Comparison of ENCODE assay signal across 16 cellular contexts in the genomic region with DNA sequence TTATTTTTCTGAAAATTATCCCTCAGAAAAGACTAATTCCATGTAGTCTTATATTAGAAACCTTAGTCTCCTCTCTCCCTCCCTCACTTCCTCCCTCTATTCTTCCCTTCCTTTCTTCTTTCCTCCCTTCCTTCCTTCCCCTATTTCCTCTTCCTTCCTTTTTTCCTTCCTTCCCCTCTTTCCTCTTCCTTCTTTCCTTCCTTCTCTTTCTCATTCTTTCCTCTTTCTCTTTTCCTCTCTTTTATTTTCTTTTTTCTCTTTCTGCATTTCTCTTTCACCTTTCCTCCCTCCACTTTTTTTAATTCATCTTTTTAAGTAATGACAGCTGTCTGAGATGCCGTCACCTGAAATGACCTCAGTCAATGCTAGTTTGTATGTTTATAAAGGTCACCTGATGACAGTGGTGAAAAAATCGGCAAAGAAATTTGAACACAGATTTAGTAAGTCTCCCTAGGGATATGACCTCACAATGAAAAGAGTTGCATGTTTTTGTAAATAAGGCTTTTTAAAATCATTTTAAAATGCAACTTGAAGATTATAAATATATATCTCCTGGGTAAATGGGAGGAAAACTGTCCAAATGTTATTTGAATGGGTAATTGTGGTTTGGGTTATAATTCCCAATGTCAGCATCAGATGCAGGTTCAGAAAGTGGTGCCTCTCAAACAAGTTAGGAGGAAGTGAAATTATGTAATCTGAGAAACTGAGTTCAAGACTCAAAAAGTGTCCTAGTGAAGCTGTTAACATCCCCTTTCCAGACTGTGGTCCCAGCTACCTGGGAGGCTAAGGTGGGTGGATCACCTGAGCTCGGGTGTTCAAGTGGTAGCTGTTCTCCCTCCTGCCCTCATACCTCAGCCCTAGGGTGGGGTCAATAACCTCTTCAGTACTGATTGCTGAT.
DNase-seq lines count a peak whose midpoint lies in the region; ATAC-seq and TF ChIP-seq lines count a peak whose summit lies in the region.
"Had no signal": no experiment of that assay in that cellular context is flagged by ENCODE, and none has a peak within 500 bp of the region (broad histone marks: within the 10 kb centered on the region; RNA-seq: fewer than 3 reads in every experiment).

No MANE protein-coding gene starts in this region.

- H3K27ac ChIP-seq in breast epithelium (peak overlapping the region; percentile 25 to 39), VCaP (peak overlapping the region; percentile 49)
- H3K27ac ChIP-seq: epithelial cell of prostate, heart left ventricle, right lobe of liver, upper lobe of right lung had no signal

- H3K4me1 Mint-ChIP-seq in MCF 10A (ENCODE audit: insufficient read depth, unreplicated experiment) = peaks cover 22% of the 10 kb centered on the region
- peaks cover 19% of the 10 kb centered on the region for H3K4me1 Mint-ChIP-seq in memory B cell

- intact Hi-C loops in breast epithelium (cut with DNase I; ENCODE audit: low total_unique reads) (no loop called here), MCF 10A (cut with micrococcal nuclease) (no loop called here)

- ATAC-seq in memory B cell (ENCODE audit: low read depth) = peak; percentile 83
- no peak for ATAC-seq in HG03469 (IDR thresholded peaks at IDR 0.05; ENCODE audit: unreplicated experiment)
- no peak for ATAC-seq in HG03378 (IDR thresholded peaks at IDR 0.05; ENCODE audit: unreplicated experiment)
- ATAC-seq: activated CD8-positive, alpha-beta T cell treated with anti-CD3 and anti-CD28 coated beads, Interleukin-2, amount 10 ng/mL, durations not matched to agents 7 days and 5 days had no signal

- H3K4me1 ChIP-seq in breast epithelium = peaks cover 0 to 7% of the 10 kb centered on the region in 2 donors

- H3K27me3 Mint-ChIP-seq in MCF 10A (ENCODE audit: insufficient read depth, unreplicated experiment) (no peaks in the 10 kb centered on the region), memory B cell (no peaks in the 10 kb centered on the region)

- H3K4me3 Mint-ChIP-seq in MCF 10A (ENCODE audit: unreplicated experiment) = no peak overlapping the region
- H3K4me3 Mint-ChIP-seq in memory B cell = no peak overlapping the region
- H3K4me3 Mint-ChIP-seq: activated CD8-positive, alpha-beta T cell treated with anti-CD3 and anti-CD28 coated beads, Interleukin-2, amount 10 ng/mL, durations not matched to agents 7 days and 5 days; activated T-helper 1 cell treated with anti-CD3 and anti-CD28 coated beads, Interleukin-12 subunit alpha, Interleukin-12 subunit beta, Interleukin-2, Interleukin-4 antibody, amounts not matched to agents 30 ng/mL and 10 ng/mL and 1 ng/mL, durations not matched to agents 14 hours and 24 hours and 36 hours had no signal

- H3K36me3 ChIP-seq in breast epithelium = no peaks in the 10 kb centered on the region
- H3K36me3 ChIP-seq: heart left ventricle, right lobe of liver, upper lobe of right lung had no signal

- H3K27me3 ChIP-seq in breast epithelium = no peaks in the 10 kb centered on the region
- H3K27me3 ChIP-seq: right lobe of liver, upper lobe of right lung had no signal

- TF ChIP-seq CTCF in breast epithelium (IDR thresholded peaks at IDR 0.05) = no peak
- TF ChIP-seq CTCF in MCF 10A (IDR thresholded peaks at IDR 0.05; ENCODE audit: unreplicated experiment) = no peak
- TF ChIP-seq CTCF in VCaP (conservative IDR thresholded peaks at IDR 0.05) = no peak

- no peaks in the 10 kb centered on the region for H3K9me3 Mint-ChIP-seq in MCF 10A (ENCODE audit: unreplicated experiment)
- H3K9me3 Mint-ChIP-seq in memory B cell = no peaks in the 10 kb centered on the region
- H3K9me3 Mint-ChIP-seq: activated T-helper 1 cell treated with anti-CD3 and anti-CD28 coated beads, Interleukin-12 subunit alpha, Interleukin-12 subunit beta, Interleukin-2, Interleukin-4 antibody, amounts not matched to agents 30 ng/mL and 10 ng/mL and 1 ng/mL, durations not matched to agents 14 hours and 24 hours and 36 hours had no signal

- DNase-seq in breast epithelium (ENCODE audit: low spot score in 2 of 2) (no peak), MCF 10A (ENCODE audit: unreplicated experiment) (no peak), memory B cell (ENCODE audit: low spot score in 2 of 2) (no peak), T-helper 1 cell (no peak), DMS53 treated with DMSO at 0.1 percent for 48 hours (lab: John Stamatoyannopoulos, UW; ENCODE audit: unreplicated experiment) (no peak)
- DNase-seq: activated CD8-positive, alpha-beta T cell treated with anti-CD3 and anti-CD28 coated beads, Interleukin-2, amount 10 ng/mL, durations not matched to agents 7 days and 5 days; amniotic stem cell; NCI-H1417 treated with DMSO at 0.1 percent for 48 hours had no signal

- POLR2A ChIA-PET in MCF 10A (lab: Yijun Ruan, JAX) = interaction anchor here (0.6 to 1.2 kb wide), 4 partner anchors 32 to 90 kb away, joined by 3 to 5 read pairs (median 4); partner anchors contain the start of gene ST3GAL5

- no TSS peak for BruUV-seq in MCF 10A (replicated peaks; lab: Mats Ljungman, UMichigan)

- TF ChIP-seq POLR2A in breast epithelium (IDR thresholded peaks at IDR 0.05) = no peak

- H3K27ac Mint-ChIP-seq in MCF 10A (ENCODE audit: low read depth, unreplicated experiment) (no peak overlapping the region), memory B cell (peak overlapping the region; percentile 91)
- H3K27ac Mint-ChIP-seq: activated CD8-positive, alpha-beta T cell treated with anti-CD3 and anti-CD28 coated beads, Interleukin-2, amount 10 ng/mL, durations not matched to agents 7 days and 5 days; activated T-helper 1 cell treated with anti-CD3 and anti-CD28 coated beads, Interleukin-12 subunit alpha, Interleukin-12 subunit beta, Interleukin-2, Interleukin-4 antibody, amounts not matched to agents 30 ng/mL and 10 ng/mL and 1 ng/mL, durations not matched to agents 14 hours and 24 hours and 36 hours had no signal

- CTCF ChIA-PET in MCF 10A (lab: Yijun Ruan, JAX) = interaction anchor here (0.5 kb wide), 1 partner anchor 90 kb away, joined by 3 read pairs; no protein-coding TSS in a partner anchor

- H3K36me3 Mint-ChIP-seq in MCF 10A (ENCODE audit: insufficient read depth, unreplicated experiment) = peaks cover 5% of the 10 kb centered on the region
- peaks cover 1% of the 10 kb centered on the region for H3K36me3 Mint-ChIP-seq in memory B cell

- no peak overlapping the region for H3K4me3 ChIP-seq in breast epithelium
- H3K4me3 ChIP-seq: heart left ventricle, right lobe of liver, upper lobe of right lung had no signal

- no peaks in the 10 kb centered on the region for H3K9me3 ChIP-seq in breast epithelium
- H3K9me3 ChIP-seq: heart left ventricle, right lobe of liver, upper lobe of right lung had no signal
